30 cellular contexts compared by ENCODE assay signal in the genomic region with DNA sequence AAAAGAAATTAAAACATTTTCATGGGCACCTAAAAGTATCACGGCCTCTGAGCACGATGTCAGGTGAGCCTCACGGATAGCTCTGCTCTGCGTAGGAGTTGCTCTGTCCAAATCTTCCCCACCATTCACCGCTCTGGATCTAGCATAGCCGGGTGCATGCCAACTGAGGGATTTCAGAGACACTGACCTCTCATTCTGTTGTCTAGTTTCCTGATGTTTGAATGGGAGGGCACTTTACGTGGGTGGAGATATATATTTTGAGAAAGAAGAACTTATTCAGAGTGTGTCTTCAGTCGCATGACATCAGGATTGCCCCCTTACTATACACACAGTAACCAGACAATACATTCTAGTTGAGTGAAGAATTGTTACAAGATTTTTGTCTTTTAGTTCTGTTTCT.
"Had no signal": no experiment of that assay in that cellular context is flagged by ENCODE, and none has a peak within 500 bp of the region (broad histone marks: within the 10 kb centered on the region; RNA-seq: fewer than 3 reads in every experiment).

No MANE protein-coding gene starts in this region.

- H3K36me3 ChIP-seq: ascending aorta, cardiac muscle cell, SJCRH30 had no signal

- H3K4me2 ChIP-seq: KMS-11 had no signal

- H3K27ac ChIP-seq: ascending aorta, cardiac muscle cell, KMS-11, SJCRH30, SK-N-MC had no signal

- H3K9me3 ChIP-seq: ascending aorta, SJCRH30 had no signal

- H3K9ac ChIP-seq: KMS-11 had no signal

- H3K4me3 ChIP-seq: ascending aorta, cardiac muscle cell, SJCRH30, SK-N-MC had no signal

- H3K27me3 ChIP-seq: ascending aorta, cardiac muscle cell, SJCRH30 had no signal

- H3K27ac Mint-ChIP-seq: activated CD4-positive, alpha-beta T cell treated with anti-CD3 and anti-CD28 coated beads for 36 hours; activated CD4-positive, alpha-beta T cell treated with anti-CD3 and anti-CD28 coated beads, Interleukin-2, amount 10 ng/mL, durations not matched to agents 7 days and 5 days; activated CD8-positive, alpha-beta T cell treated with anti-CD3 and anti-CD28 coated beads, Interleukin-2, amount 10 ng/mL, durations not matched to agents 7 days and 5 days; activated naive CD4-positive, alpha-beta T cell treated with anti-CD3 and anti-CD28 coated beads, Interleukin-2, amount 50 U/mL, for 24 hours; activated naive CD8-positive, alpha-beta T cell treated with anti-CD3 and anti-CD28 coated beads, Interleukin-2, amount 10 ng/mL, durations not matched to agents 7 days and 5 days; activated T-cell treated with anti-CD3 and anti-CD28 coated beads, Interleukin-2, amount 50 U/mL, for 24 hours; activated T-helper 2 cell treated with anti-CD3 and anti-CD28 coated beads, Interferon-gamma antibody, Interleukin-2, Interleukin-4, amounts not matched to agents 10 μg/mL and 5 μg/mL and 100 μg/mL, durations not matched to agents 14 hours and 24 hours and 36 hours; WTC11 had no signal

- H3K36me3 Mint-ChIP-seq: activated naive CD4-positive, alpha-beta T cell treated with anti-CD3 and anti-CD28 coated beads, Interleukin-2, amount 50 U/mL, for 24 hours; activated naive CD8-positive, alpha-beta T cell treated with anti-CD3 and anti-CD28 coated beads, Interleukin-2, amount 10 ng/mL, durations not matched to agents 7 days and 5 days; WTC11 had no signal

- H3K27me3 Mint-ChIP-seq: activated CD4-positive, alpha-beta T cell treated with anti-CD3 and anti-CD28 coated beads for 36 hours; activated naive CD4-positive, alpha-beta T cell treated with anti-CD3 and anti-CD28 coated beads, Interleukin-2, amount 50 U/mL, for 24 hours; activated T-cell treated with anti-CD3 and anti-CD28 coated beads, Interleukin-2, amount 50 U/mL, for 24 hours had no signal

- H3K9me3 Mint-ChIP-seq: activated CD4-positive, alpha-beta T cell treated with anti-CD3 and anti-CD28 coated beads, Interleukin-2, amount 10 ng/mL, durations not matched to agents 7 days and 5 days; activated naive CD4-positive, alpha-beta T cell treated with anti-CD3 and anti-CD28 coated beads, Interleukin-2, amount 50 U/mL, for 24 hours; activated naive CD8-positive, alpha-beta T cell treated with anti-CD3 and anti-CD28 coated beads, Interleukin-2, amount 10 ng/mL, durations not matched to agents 7 days and 5 days; activated T-cell treated with anti-CD3 and anti-CD28 coated beads, Interleukin-2, amount 50 U/mL, for 24 hours; activated T-helper 2 cell treated with anti-CD3 and anti-CD28 coated beads, Interferon-gamma antibody, Interleukin-2, Interleukin-4, amounts not matched to agents 10 μg/mL and 5 μg/mL and 100 μg/mL, durations not matched to agents 14 hours and 24 hours and 36 hours; WTC11 had no signal

- DNase-seq: activated CD4-positive, alpha-beta T cell treated with anti-CD3 and anti-CD28 coated beads for 36 hours; activated CD4-positive, alpha-beta T cell treated with anti-CD3 and anti-CD28 coated beads, Interleukin-2, amount 10 ng/mL, durations not matched to agents 7 days and 5 days; activated CD4-positive, alpha-beta T cell treated with anti-CD3 and anti-CD28 coated beads, Interleukin-2, amount 50 U/mL, for 48 hours; activated CD8-positive, alpha-beta T cell treated with anti-CD3 and anti-CD28 coated beads, Interleukin-2, amount 10 ng/mL, durations not matched to agents 7 days and 5 days; activated gamma-delta T cell; activated naive CD4-positive, alpha-beta T cell treated with Interleukin-2 at 50 U/mL for 16 hours; activated naive CD8-positive, alpha-beta T cell treated with anti-CD3 and anti-CD28 coated beads, Interleukin-2, amount 10 ng/mL, durations not matched to agents 7 days and 5 days; activated T-cell treated with anti-CD3 and anti-CD28 coated beads, Interleukin-2, amount 50 U/mL, for 24 hours; amygdala; NCI-H1092 treated with DMSO at 0.1 percent for 48 hours; NCI-H1417; NCI-H146; NCI-H187; NCI-H2029 treated with DMSO at 0.1 percent for 48 hours; NCI-H2107; NCI-H2171; NCI-H510A; NCI-H526; NCI-H748 treated with DMSO at 0.1 percent for 48 hours; NK-92 treated with Interleukin-12 subunit alpha and Interleukin-12 subunit beta, amount 100 ng/mL, for 24 hours; SHP77; SJCRH30; T1000 had no signal

- H3K4me1 Mint-ChIP-seq: activated naive CD4-positive, alpha-beta T cell treated with anti-CD3 and anti-CD28 coated beads, Interleukin-2, amount 50 U/mL, for 24 hours; activated naive CD8-positive, alpha-beta T cell treated with anti-CD3 and anti-CD28 coated beads, Interleukin-2, amount 10 ng/mL, durations not matched to agents 7 days and 5 days had no signal

- H3K4me3 Mint-ChIP-seq: activated CD4-positive, alpha-beta T cell treated with anti-CD3 and anti-CD28 coated beads for 36 hours; activated CD4-positive, alpha-beta T cell treated with anti-CD3 and anti-CD28 coated beads, Interleukin-2, amount 10 ng/mL, durations not matched to agents 7 days and 5 days; activated CD8-positive, alpha-beta T cell treated with anti-CD3 and anti-CD28 coated beads, Interleukin-2, amount 10 ng/mL, durations not matched to agents 7 days and 5 days; activated naive CD4-positive, alpha-beta T cell treated with anti-CD3 and anti-CD28 coated beads, Interleukin-2, amount 50 U/mL, for 24 hours; activated naive CD8-positive, alpha-beta T cell treated with anti-CD3 and anti-CD28 coated beads, Interleukin-2, amount 10 ng/mL, durations not matched to agents 7 days and 5 days; activated T-cell treated with anti-CD3 and anti-CD28 coated beads, Interleukin-2, amount 50 U/mL, for 24 hours; WTC11 had no signal
